ENCODE assay signal across 15 cellular contexts in the genomic region with DNA sequence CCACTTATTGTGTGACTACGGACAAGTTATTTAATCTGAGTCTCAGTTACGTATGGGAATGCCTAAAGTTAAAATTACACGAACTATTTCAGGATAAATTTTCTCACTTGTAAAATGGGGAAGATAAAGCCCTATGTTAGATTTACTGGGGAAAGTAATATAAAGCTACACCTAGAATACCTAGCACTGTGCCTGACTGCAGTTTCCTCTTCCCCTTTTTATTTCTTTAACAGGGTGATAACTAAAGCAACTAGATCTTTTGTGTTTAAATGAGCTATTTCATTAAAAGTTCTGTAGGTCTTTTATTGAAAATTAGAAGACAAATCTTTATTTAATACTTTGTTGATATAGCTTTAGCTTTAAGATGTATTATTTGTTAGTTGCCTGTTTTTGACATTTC. TPM values are rescaled to one million over a fixed set of nuclear protein-coding genes. Genes with fewer than 3 reads are reported as not detected.
DNase-seq lines count a peak whose midpoint lies in the region; ATAC-seq and TF ChIP-seq lines count a peak whose summit lies in the region.
"Had no signal": no experiment of that assay in that cellular context is flagged by ENCODE, and none has a peak within 500 bp of the region (broad histone marks: within the 10 kb centered on the region; RNA-seq: fewer than 3 reads in every experiment).

No MANE protein-coding gene starts in this region.

- intact Hi-C loops in CD4-positive, alpha-beta memory T cell (cut with micrococcal nuclease), result no loop called here

- H3K27ac Mint-ChIP-seq in CD4-positive, alpha-beta memory T cell, result peak overlapping the region in 6 of 7 donors; percentile 35 to 94 (median 70)
- no peak overlapping the region for H3K27ac Mint-ChIP-seq in endodermal cell
- H3K27ac Mint-ChIP-seq: brain had no signal

- CTCF ChIA-PET in CD4-positive, alpha-beta memory T cell (lab: Charles Lee; ENCODE audit: partially characterized antibody), result interaction anchor here (0.6 to 1.5 kb wide), 5 partner anchors 9 to 210 kb away, joined by 3 to 5 read pairs (median 3); no protein-coding TSS in a partner anchor

- H3K36me3 Mint-ChIP-seq in CD4-positive, alpha-beta memory T cell, result peaks cover 0 to 7% of the 10 kb centered on the region in 2 donors
- peaks cover 1% of the 10 kb centered on the region for H3K36me3 Mint-ChIP-seq in endodermal cell (ENCODE audit: low read depth)
- H3K36me3 Mint-ChIP-seq: brain had no signal

- H4K20me1 ChIP-seq in OCI-LY3 (ENCODE audit: insufficient read depth, low read length), result peaks cover 72% of the 10 kb centered on the region

- peaks cover 74% of the 10 kb centered on the region for H3K4me1 ChIP-seq in CD4-positive, alpha-beta memory T cell (ENCODE audit: insufficient read depth, low read length)
- H3K4me1 ChIP-seq in OCI-LY3 (ENCODE audit: low read length), result peaks cover 45% of the 10 kb centered on the region
- peaks cover 11% of the 10 kb centered on the region for H3K4me1 ChIP-seq in endodermal cell (ENCODE audit: control insufficient read depth, insufficient read depth, low read length)

- H2AFZ ChIP-seq in OCI-LY3 (ENCODE audit: low read depth, low read length), result no peak overlapping the region
- H2AFZ ChIP-seq: parathyroid adenoma had no signal

- TF ChIP-seq CTCF in OCI-LY3 (IDR thresholded peaks at IDR 0.05; ENCODE audit: low read depth, low read length) (no peak), endodermal cell (conservative IDR thresholded peaks at IDR 0.05) (no peak)

- no peak for ATAC-seq in GM21423 (IDR thresholded peaks at IDR 0.05; ENCODE audit: unreplicated experiment)
- ATAC-seq: Right ventricle myocardium inferior had no signal

- H3K27me3 Mint-ChIP-seq in CD4-positive, alpha-beta memory T cell, result no peaks in the 10 kb centered on the region
- no peaks in the 10 kb centered on the region for H3K27me3 Mint-ChIP-seq in endodermal cell (ENCODE audit: insufficient read depth)

- no peak overlapping the region for H3K4me3 ChIP-seq in CD4-positive, alpha-beta memory T cell (ENCODE audit: low read length in 2 of 2)
- H3K4me3 ChIP-seq in OCI-LY3 (ENCODE audit: low read length) (peak overlapping the region; percentile 96), endodermal cell (ENCODE audit: low read length) (peak overlapping the region; percentile 93)
- H3K4me3 ChIP-seq: tibial artery had no signal

- H3K27ac ChIP-seq in CD4-positive, alpha-beta memory T cell (ENCODE audit: low read depth, low read length), result peak overlapping the region; percentile 33
- H3K27ac ChIP-seq in OCI-LY3 (ENCODE audit: low read length), result peak overlapping the region; percentile 88
- H3K27ac ChIP-seq in endodermal cell (ENCODE audit: low read depth, low read length), result no peak overlapping the region
- H3K27ac ChIP-seq: parathyroid adenoma had no signal

- H3K9ac ChIP-seq in OCI-LY3 (ENCODE audit: low read length) (peak overlapping the region; percentile 95), endodermal cell (ENCODE audit: extremely low read depth, low read length, poor library complexity, severe bottlenecking) (no peak overlapping the region)
- H3K9ac ChIP-seq: parathyroid adenoma had no signal

- H3K27me3 ChIP-seq in CD4-positive, alpha-beta memory T cell (ENCODE audit: insufficient read depth, low read length), result no peaks in the 10 kb centered on the region
- H3K27me3 ChIP-seq in OCI-LY3 (ENCODE audit: low read depth, low read length), result no peaks in the 10 kb centered on the region
- no peaks in the 10 kb centered on the region for H3K27me3 ChIP-seq in endodermal cell (ENCODE audit: control insufficient read depth, insufficient read depth, low read length, poor library complexity, severe bottlenecking)
- H3K27me3 ChIP-seq: tibial artery had no signal

- H3K79me2 ChIP-seq in OCI-LY3 (ENCODE audit: low read length), result peaks cover 99% of the 10 kb centered on the region

- peak; percentile 56 for DNase-seq in NCI-H2107 treated with DMSO at 0.1 percent for 48 hours (lab: John Stamatoyannopoulos, UW; ENCODE audit: unreplicated experiment)
- no peak for DNase-seq in NCI-H2107 (lab: John Stamatoyannopoulos, UW)
- no peak for DNase-seq in CD4-positive, alpha-beta memory T cell
- no peak for DNase-seq in endodermal cell
- no peak for DNase-seq in NCI-H526 (lab: John Stamatoyannopoulos, UW)
- DNase-seq in effector CD8-positive, alpha-beta T cell (lab: John Stamatoyannopoulos, UW), result no peak
- DNase-seq: Calu3, foreskin melanocyte, NCI-H1694, tibial artery had no signal

- 93 to 100% methylated on average over 2 to 3 of the region's 3 CpGs for WGBS in endodermal cell (ENCODE audit: insufficient coverage in 1 of 2, insufficient read length in 1 of 2), 2 experiments

- POLR2A ChIA-PET in CD4-positive, alpha-beta memory T cell (lab: Charles Lee; ENCODE audit: partially characterized antibody), result interaction anchor here (0.7 to 1.5 kb wide), 2 partner anchors 295 to 347 kb away, joined by 4 read pairs; a partner anchor contains a TSS

- H3K9me3 Mint-ChIP-seq in CD4-positive, alpha-beta memory T cell, result no peaks in the 10 kb centered on the region
- no peaks in the 10 kb centered on the region for H3K9me3 Mint-ChIP-seq in endodermal cell
- H3K9me3 Mint-ChIP-seq: brain had no signal

- H3K9me3 ChIP-seq in CD4-positive, alpha-beta memory T cell (ENCODE audit: control insufficient read depth in 1 of 2, low read length in 2 of 2), result no peaks in the 10 kb centered on the region
- no peaks in the 10 kb centered on the region for H3K9me3 ChIP-seq in OCI-LY3 (ENCODE audit: insufficient read depth, low read length)
- no peaks in the 10 kb centered on the region for H3K9me3 ChIP-seq in endodermal cell (ENCODE audit: control insufficient read depth, low read length)
- H3K9me3 ChIP-seq: tibial artery had no signal

- H3K4me1 Mint-ChIP-seq in CD4-positive, alpha-beta memory T cell, result peaks cover 59 to 88% (median 74%) of the 10 kb centered on the region in 4 donors
- peaks cover 61% of the 10 kb centered on the region for H3K4me1 Mint-ChIP-seq in endodermal cell

- peak overlapping the region in 6 of 8 donors; percentile 34 to 92 (median 79) for H3K4me3 Mint-ChIP-seq in CD4-positive, alpha-beta memory T cell
- H3K4me3 Mint-ChIP-seq in endodermal cell, result no peak overlapping the region

- H3K36me3 ChIP-seq in CD4-positive, alpha-beta memory T cell (ENCODE audit: insufficient read depth, low read length), result no peaks in the 10 kb centered on the region
- peaks cover 10% of the 10 kb centered on the region for H3K36me3 ChIP-seq in OCI-LY3 (replicated peaks; ENCODE audit: low read depth, low read length)
- peaks cover 31% of the 10 kb centered on the region for H3K36me3 ChIP-seq in endodermal cell (ENCODE audit: control insufficient read depth, insufficient read depth, low read length)
- H3K36me3 ChIP-seq: tibial artery had no signal

- H3K4me2 ChIP-seq in OCI-LY3 (ENCODE audit: low read length), result peak overlapping the region; percentile 85

RNA-seq across cellular contexts. Expression of a gene that starts 5.0 kb away (rescaled TPM):
- total RNA-seq in CD4-positive, alpha-beta memory T cell, result 10 to 100 TPM; 18.3 to 18.8 TPM
- 10 to 100 TPM; 29.8 to 55.7 TPM for polyA plus RNA-seq in CD4-positive, alpha-beta memory T cell
- total RNA-seq in endodermal cell, result 10 to 100 TPM; 38.7 to 59.2 TPM
- polyA plus RNA-seq in endodermal cell (2013, experiment 1 of 2), result 19.3 TPM
- 21.8 TPM for polyA plus RNA-seq in endodermal cell (2013, experiment 2 of 2)

Comparison
In these comparisons a context has a peak if more than half of its experiments do, and no peak if none do; other contexts are left out.
1. H3K4me3 ChIP-seq: peak in OCI-LY3 (single experiment) and endodermal cell (single experiment); none in CD4-positive, alpha-beta memory T cell (0 of 2).